Comparison of ENCODE assay signal across 19 cellular contexts in genomic region chr10:122301811-122302115, GRCh38. TPM values are rescaled to one million over a fixed set of nuclear protein-coding genes. Genes with fewer than 3 reads are reported as not detected.
"Had no signal": no experiment of that assay in that cellular context is flagged by ENCODE, and none has a peak within 500 bp of the region (broad histone marks: within the 10 kb centered on the region; RNA-seq: fewer than 3 reads in every experiment).

No MANE protein-coding gene starts in this region.

- H3K27me3 ChIP-seq: esophagus squamous epithelium, tibial nerve had no signal

- H3K27ac ChIP-seq: SK-N-MC, tibial nerve, VCaP had no signal

- ATAC-seq: activated CD4-positive, alpha-beta T cell treated with anti-CD3 and anti-CD28 coated beads for 36 hours; activated CD8-positive, alpha-beta T cell treated with anti-CD3 and anti-CD28 coated beads for 36 hours; left colon had no signal

- DNase-seq: activated CD4-positive, alpha-beta T cell treated with anti-CD3 and anti-CD28 coated beads for 36 hours; activated CD8-positive, alpha-beta memory T cell treated with anti-CD3 and anti-CD28 coated beads, Interleukin-2, amount 50 U/mL, for 48 hours; activated CD8-positive, alpha-beta T cell treated with anti-CD3 and anti-CD28 coated beads for 36 hours; activated naive CD4-positive, alpha-beta T cell; activated naive CD8-positive, alpha-beta T cell treated with anti-CD3 and anti-CD28 coated beads, Interleukin-2, amount 50 U/mL, for 24 hours; esophagus squamous epithelium; foreskin fibroblast; left colon; occipital lobe; T-cell had no signal

- H3K27ac Mint-ChIP-seq: activated CD4-positive, alpha-beta T cell treated with anti-CD3 and anti-CD28 coated beads for 36 hours; activated CD8-positive, alpha-beta T cell treated with anti-CD3 and anti-CD28 coated beads for 36 hours; activated naive CD8-positive, alpha-beta T cell treated with anti-CD3 and anti-CD28 coated beads, Interleukin-2, amount 50 U/mL, for 24 hours; activated T-helper 1 cell treated with anti-CD3 and anti-CD28 coated beads, Interleukin-12 subunit alpha, Interleukin-12 subunit beta, Interleukin-2, Interleukin-4 antibody, amounts not matched to agents 30 ng/mL and 10 ng/mL and 1 ng/mL, durations not matched to agents 14 hours and 24 hours and 36 hours; dendritic cell treated with granulocyte-macrophage colony-stimulating factor and Interleukin-4, amounts not matched to agents 40 ng/mL and 50 ng/mL, for 4 days; immature natural killer cell; natural killer cell treated with Interleukin-12 subunit alpha and Interleukin-12 subunit beta and Interleukin-15 and Interleukin-18, amount 100 ng/mL, for 72 hours; T-cell had no signal

- H3K4me1 Mint-ChIP-seq: activated CD4-positive, alpha-beta T cell treated with anti-CD3 and anti-CD28 coated beads for 36 hours had no signal

- H3K36me3 ChIP-seq: esophagus squamous epithelium, tibial nerve had no signal

- H3K4me3 Mint-ChIP-seq: activated CD4-positive, alpha-beta T cell treated with anti-CD3 and anti-CD28 coated beads for 36 hours; activated CD8-positive, alpha-beta T cell treated with anti-CD3 and anti-CD28 coated beads for 36 hours; activated naive CD8-positive, alpha-beta T cell treated with anti-CD3 and anti-CD28 coated beads, Interleukin-2, amount 50 U/mL, for 24 hours; activated T-helper 1 cell treated with anti-CD3 and anti-CD28 coated beads, Interleukin-12 subunit alpha, Interleukin-12 subunit beta, Interleukin-2, Interleukin-4 antibody, amounts not matched to agents 30 ng/mL and 10 ng/mL and 1 ng/mL, durations not matched to agents 14 hours and 24 hours and 36 hours; dendritic cell treated with granulocyte-macrophage colony-stimulating factor and Interleukin-4, amounts not matched to agents 40 ng/mL and 50 ng/mL, for 4 days; immature natural killer cell; natural killer cell treated with Interleukin-12 subunit alpha and Interleukin-12 subunit beta and Interleukin-15 and Interleukin-18, amount 100 ng/mL, for 72 hours; T-cell had no signal

- H3K4me3 ChIP-seq: esophagus squamous epithelium, SK-N-MC, tibial nerve had no signal

- H3K36me3 Mint-ChIP-seq: immature natural killer cell, T-cell had no signal

RNA-seq across cellular contexts. Expression of gene BTBD16, which starts 30.7 kb away (rescaled TPM):
- total RNA-seq: activated CD4-positive, alpha-beta T cell treated with anti-CD3 and anti-CD28 coated beads for 36 hours; activated CD8-positive, alpha-beta T cell treated with anti-CD3 and anti-CD28 coated beads for 36 hours; activated T-helper 1 cell treated with anti-CD3 and anti-CD28 coated beads, Interleukin-12 subunit alpha, Interleukin-12 subunit beta, Interleukin-2, Interleukin-4 antibody, amounts not matched to agents 30 ng/mL and 10 ng/mL and 1 ng/mL, durations not matched to agents 14 hours and 24 hours and 36 hours; cardiac septum; esophagus squamous epithelium; natural killer cell treated with Interleukin-12 subunit alpha and Interleukin-12 subunit beta and Interleukin-15 and Interleukin-18, amount 100 ng/mL, for 72 hours; occipital lobe; pulmonary artery endothelial cell; T-cell had no signal
- polyA plus RNA-seq: immature natural killer cell had no signal
